11 cellular contexts compared by ENCODE assay signal in the genomic region with DNA sequence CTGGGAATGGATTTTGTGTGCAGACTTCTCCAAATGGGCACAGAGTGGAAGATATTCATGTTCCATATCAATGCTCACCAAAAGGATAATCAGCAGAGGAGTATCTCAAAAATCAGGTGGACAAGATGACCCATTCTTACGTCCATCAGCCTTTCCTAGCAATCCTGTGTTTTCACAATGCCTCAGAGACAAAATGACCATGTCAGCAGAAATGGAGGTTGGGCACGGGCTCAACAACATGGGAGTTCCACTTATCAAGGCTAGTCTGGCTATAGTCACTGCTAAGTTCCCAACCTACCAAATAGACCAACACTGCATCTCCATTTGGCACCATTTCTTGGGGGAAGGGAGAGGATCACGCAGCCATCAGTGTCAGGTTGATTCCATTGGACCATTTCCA.
"Had no signal": no experiment of that assay in that cellular context is flagged by ENCODE, and none has a peak within 500 bp of the region (broad histone marks: within the 10 kb centered on the region; RNA-seq: fewer than 3 reads in every experiment).

No MANE protein-coding gene starts in this region.

- H3K4me3 ChIP-seq: GM23248, GM23338, HAP-1 had no signal

- DNase-seq: GM23248, GOT3, H7, H9, HCEC 1CT, HFFc6 had no signal

- H3K27ac ChIP-seq: GM23248 had no signal

- ATAC-seq: GM23338, HCT116 had no signal

- FAIRE-seq: H1, H54 had no signal

- H3K4me1 ChIP-seq: HAP-1 had no signal

- H3K9me3 ChIP-seq: HAP-1 had no signal

- H3K9ac ChIP-seq: GM23248 had no signal

- H3K36me3 ChIP-seq: HAP-1 had no signal

- H2AFZ ChIP-seq: GM23248, GM23338 had no signal

- H3K4me2 ChIP-seq: GM23338 had no signal
